19 cellular contexts compared by ENCODE assay signal in genomic region chr12:1848741-1849140, GRCh38. TPM values are rescaled to one million over a fixed set of nuclear protein-coding genes. Genes with fewer than 3 reads are reported as not detected.
DNase-seq lines count a peak whose midpoint lies in the region; ATAC-seq and TF ChIP-seq lines count a peak whose summit lies in the region.
"Had no signal": no experiment of that assay in that cellular context is flagged by ENCODE, and none has a peak within 500 bp of the region (broad histone marks: within the 10 kb centered on the region; RNA-seq: fewer than 3 reads in every experiment).

No MANE protein-coding gene starts in this region.

- H3K27ac ChIP-seq in BLaER1 treated with 17β-estradiol and CSF1 and Interleukin-3, amounts not matched to agents 10 nM and 100 nM: peak overlapping the region in 6 of 11 experiments; percentile 17 to 61 (median 53); a peak in 12 of 22 replicates
- no peak overlapping the region for H3K27ac ChIP-seq in neuronal stem cell (replicated peaks; ENCODE audit: low read length)
- H3K27ac ChIP-seq in WERI-Rb-1: no peak overlapping the region

- H3K36me3 Mint-ChIP-seq in WTC11: no peaks in the 10 kb centered on the region
- H3K36me3 Mint-ChIP-seq: CD4-positive, CD25-positive, alpha-beta regulatory T cell had no signal

- peaks cover 0 to 4% (median 0%) of the 10 kb centered on the region in 11 experiments; a peak in 3 of 22 replicates for H3K9me3 ChIP-seq in BLaER1 treated with 17β-estradiol and CSF1 and Interleukin-3, amounts not matched to agents 10 nM and 100 nM (replicated peaks in 1 of 11)
- H3K9me3 ChIP-seq in neuronal stem cell (replicated peaks in 1 of 2; ENCODE audit: control insufficient read depth in 2 of 2, insufficient read depth in 1 of 2, low read depth in 1 of 2, low read length in 2 of 2) (peaks cover 0 to 6% of the 10 kb centered on the region in 2 donors), WERI-Rb-1 (ENCODE audit: severe bottlenecking) (no peaks in the 10 kb centered on the region)
- H3K9me3 ChIP-seq: Caco-2 had no signal

- no peak overlapping the region for H2AK5ac ChIP-seq in neuronal stem cell (ENCODE audit: low read depth, low read length)

- peaks cover 59 to 94% (median 91%) of the 10 kb centered on the region in 10 experiments for H3K4me1 ChIP-seq in BLaER1 treated with 17β-estradiol and CSF1 and Interleukin-3, amounts not matched to agents 10 nM and 100 nM
- no peaks in the 10 kb centered on the region for H3K4me1 ChIP-seq in neuronal stem cell (ENCODE audit: control insufficient read depth in 2 of 2, insufficient read depth in 1 of 2, low read depth in 1 of 2, low read length in 2 of 2)
- H3K4me1 ChIP-seq: Caco-2 had no signal

- no peak overlapping the region for H3K4me3 Mint-ChIP-seq in WTC11
- H3K4me3 Mint-ChIP-seq: CD4-positive, CD25-positive, alpha-beta regulatory T cell had no signal

- H3K27me3 ChIP-seq in BLaER1 treated with 17β-estradiol and CSF1 and Interleukin-3, amounts not matched to agents 10 nM and 100 nM: peaks cover 0 to 5% (median 0%) of the 10 kb centered on the region in 11 experiments; a peak in 1 of 22 replicates
- peaks cover 0 to 51% (median 0%) of the 10 kb centered on the region in 3 experiments for H3K27me3 ChIP-seq in neuronal stem cell (ENCODE audit: control insufficient read depth in 3 of 3, insufficient read depth in 3 of 3, low read depth in 1 of 3, low read length in 3 of 3)
- no peaks in the 10 kb centered on the region for H3K27me3 ChIP-seq in WERI-Rb-1 (ENCODE audit: insufficient read depth, low read depth, severe bottlenecking)

- no peak overlapping the region for H2BK15ac ChIP-seq in neuronal stem cell (ENCODE audit: low read length)

- peak overlapping the region; percentile 65 for H3K23ac ChIP-seq in neuronal stem cell (ENCODE audit: low read depth, low read length, poor library complexity)

- H3K4me3 ChIP-seq in BLaER1 treated with 17β-estradiol and CSF1 and Interleukin-3, amounts not matched to agents 10 nM and 100 nM: no peak overlapping the region
- H3K4me3 ChIP-seq in neuronal stem cell (ENCODE audit: low read length in 2 of 2) (no peak overlapping the region), WERI-Rb-1 (ENCODE audit: low read depth, low read length) (no peak overlapping the region)

- no peak overlapping the region for H3K14ac ChIP-seq in neuronal stem cell (ENCODE audit: low read length)

- peak overlapping the region in 5 of 11 experiments; percentile 31 to 60 (median 52); a peak in 8 of 22 replicates for H3K9ac ChIP-seq in BLaER1 treated with 17β-estradiol and CSF1 and Interleukin-3, amounts not matched to agents 10 nM and 100 nM
- H3K9ac ChIP-seq in neuronal stem cell (ENCODE audit: low read depth, low read length, poor library complexity): no peak overlapping the region

- no peaks in the 10 kb centered on the region for H4K20me1 ChIP-seq in BLaER1 treated with 17β-estradiol and CSF1 and Interleukin-3, amounts not matched to agents 10 nM and 100 nM

- H3K4me2 ChIP-seq in BLaER1 treated with 17β-estradiol and CSF1 and Interleukin-3, amounts not matched to agents 10 nM and 100 nM: peak overlapping the region in 10 of 11 experiments; percentile 6 to 98 (median 90); a peak in 17 of 22 replicates
- H3K4me2 ChIP-seq in neuronal stem cell (ENCODE audit: insufficient read depth, low read length, poor library complexity, severe bottlenecking): no peak overlapping the region

- no peaks in the 10 kb centered on the region for H3K79me1 ChIP-seq in neuronal stem cell (ENCODE audit: low read depth, low read length)

- no peaks in the 10 kb centered on the region for H3K27me3 Mint-ChIP-seq in WTC11 (ENCODE audit: low read depth)

- in situ Hi-C loops in G401 (cut with HindIII; ENCODE audit: low sequenced_read_pairs): no loop called here

- H3K36me3 ChIP-seq in BLaER1 treated with 17β-estradiol and CSF1 and Interleukin-3, amounts not matched to agents 10 nM and 100 nM: peaks cover 0 to 3% (median 0%) of the 10 kb centered on the region in 11 experiments; a peak in 2 of 22 replicates
- no peaks in the 10 kb centered on the region for H3K36me3 ChIP-seq in neuronal stem cell (replicated peaks in 1 of 2; ENCODE audit: control insufficient read depth in 2 of 2, insufficient read depth in 2 of 2, low read length in 2 of 2)
- H3K36me3 ChIP-seq in WERI-Rb-1: no peaks in the 10 kb centered on the region

- DNase-seq in G401 (ENCODE audit: low spot score) (peak; percentile 75), WTC11 (ENCODE audit: low spot score) (no peak), neuronal stem cell (ENCODE audit: low spot score) (no peak), WERI-Rb-1 (no peak), NCI-H2196 (lab: John Stamatoyannopoulos, UW; ENCODE audit: unreplicated experiment) (no peak)
- DNase-seq: ACHN; AML-193; CD4-positive, CD25-positive, alpha-beta regulatory T cell; DMS53; HCEC 1CT; NCI-H1105 treated with DMSO at 0.1 percent for 48 hours; NCI-H187 treated with DMSO at 0.1 percent for 48 hours; NCI-H526 treated with DMSO at 0.1 percent for 48 hours; OCI-M1; RPMI8226 had no signal

- H2BK12ac ChIP-seq in neuronal stem cell (ENCODE audit: low read length): no peak overlapping the region

- ATAC-seq in WTC11 (peak; percentile 30; the same call in 1 of the 2 replicates), GM18519 (IDR thresholded peaks at IDR 0.05; ENCODE audit: low FRiP score, unreplicated experiment) (no peak)

- no peak overlapping the region for H4K91ac ChIP-seq in neuronal stem cell (ENCODE audit: low read depth, low read length, poor library complexity)

- H4K8ac ChIP-seq in neuronal stem cell (ENCODE audit: low read depth, low read length): no peak overlapping the region

- CTCF ChIA-PET in WTC11 (lab: Charles Lee): no interaction called here

- peaks cover 3% of the 10 kb centered on the region; the same call in 1 of the 2 replicates for H3K9me3 Mint-ChIP-seq in WTC11

- H2AFZ ChIP-seq in neuronal stem cell (ENCODE audit: low read length): no peak overlapping the region

- H3K27ac Mint-ChIP-seq in WTC11: no peak overlapping the region
- H3K27ac Mint-ChIP-seq: CD4-positive, CD25-positive, alpha-beta regulatory T cell had no signal

- H3K4me1 Mint-ChIP-seq in WTC11: peaks cover 22% of the 10 kb centered on the region
- H3K4me1 Mint-ChIP-seq: CD4-positive, CD25-positive, alpha-beta regulatory T cell had no signal

- H2BK5ac ChIP-seq in neuronal stem cell (ENCODE audit: low read length): no peak overlapping the region

- WGBS in neuronal stem cell (ENCODE audit: extremely low coverage in 2 of 2, insufficient read length in 2 of 2, insufficient replicate concordance in 1 of 2), 2 donors: no CpG with 5 or more reads among the region's 6 CpGs

- POLR2A ChIA-PET in WTC11 (lab: Charles Lee): no interaction called here

- no peak overlapping the region for H3K18ac ChIP-seq in neuronal stem cell (ENCODE audit: low read length)

- H2BK120ac ChIP-seq in neuronal stem cell (ENCODE audit: low read depth, low read length): no peak overlapping the region

- H3K4ac ChIP-seq in neuronal stem cell (ENCODE audit: low read length): no peak overlapping the region

- TF ChIP-seq CTCF in WTC11 (IDR thresholded peaks at IDR 0.05): no peak
- TF ChIP-seq CTCF in WERI-Rb-1 (IDR thresholded peaks at IDR 0.05; ENCODE audit: low read depth, low read length): no peak

TF ChIP-seq in WTC11, 78 proteins besides CTCF, POLR2A, EP300 and RAD21 (continues in another document):
- no peak for TF ChIP-seq MYBL2 (CRISPR knock-in tag; IDR thresholded peaks at IDR 0.05)
- no peak for TF ChIP-seq NFE2L1 (CRISPR knock-in tag; IDR thresholded peaks at IDR 0.05)
- TF ChIP-seq RORB (CRISPR knock-in tag; IDR thresholded peaks at IDR 0.05): no peak
- TF ChIP-seq, protein P1, sequence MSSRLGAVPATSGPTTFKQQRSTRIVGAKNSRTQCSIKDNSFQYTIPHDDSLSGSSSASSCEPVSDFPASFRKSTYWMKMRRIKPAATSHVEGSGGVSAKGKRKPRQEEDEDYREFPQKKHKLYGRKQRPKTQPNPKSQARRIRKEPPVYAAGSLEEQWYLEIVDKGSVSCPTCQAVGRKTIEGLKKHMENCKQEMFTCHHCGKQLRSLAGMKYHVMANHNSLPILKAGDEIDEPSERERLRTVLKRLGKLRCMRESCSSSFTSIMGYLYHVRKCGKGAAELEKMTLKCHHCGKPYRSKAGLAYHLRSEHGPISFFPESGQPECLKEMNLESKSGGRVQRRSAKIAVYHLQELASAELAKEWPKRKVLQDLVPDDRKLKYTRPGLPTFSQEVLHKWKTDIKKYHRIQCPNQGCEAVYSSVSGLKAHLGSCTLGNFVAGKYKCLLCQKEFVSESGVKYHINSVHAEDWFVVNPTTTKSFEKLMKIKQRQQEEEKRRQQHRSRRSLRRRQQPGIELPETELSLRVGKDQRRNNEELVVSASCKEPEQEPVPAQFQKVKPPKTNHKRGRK (CRISPR knock-in tag; IDR thresholded peaks at IDR 0.05; ENCODE audit: borderline replicate concordance): no peak
- TF ChIP-seq ATF1 (CRISPR knock-in tag; IDR thresholded peaks at IDR 0.05): no peak
- TF ChIP-seq MXD4 (CRISPR knock-in tag; IDR thresholded peaks at IDR 0.05; ENCODE audit: borderline replicate concordance): no peak
- TF ChIP-seq ZNF425 (CRISPR knock-in tag; conservative IDR thresholded peaks at IDR 0.05): no peak
- no peak for TF ChIP-seq SMAD4 (CRISPR knock-in tag; IDR thresholded peaks at IDR 0.05)
- TF ChIP-seq JAZF1 (CRISPR knock-in tag; IDR thresholded peaks at IDR 0.05): no peak

RNA-seq across cellular contexts. Expression of gene LRTM2, which starts 28.4 kb away (rescaled TPM):
- not detected in 2 replicates for total RNA-seq in G401 (2014; rRNA removed; shearing (Covaris generic))
- total RNA-seq in WTC11 (2021): 0.30 to 0.66 TPM (median 0.34 TPM) in 3 replicates
- polyA plus RNA-seq in neuronal stem cell (2013, experiment 1 of 2): 0.03 TPM
- polyA plus RNA-seq in neuronal stem cell (2013, experiment 2 of 2): 0.03 TPM
- total RNA-seq: Caco-2; CD4-positive, CD25-positive, alpha-beta regulatory T cell; LHCN-M2 had no signal
- polyA plus RNA-seq: CD4-positive, CD25-positive, alpha-beta regulatory T cell had no signal

Comparison
In these comparisons a context has a peak if more than half of its experiments do, and no peak if none do; other contexts are left out.
1. H3K27ac ChIP-seq: peak in BLaER1 treated with 17β-estradiol and CSF1 and Interleukin-3, amounts not matched to agents 10 nM and 100 nM (6 of 11); none in neuronal stem cell (single experiment) and WERI-Rb-1 (single experiment).